8 cellular contexts compared by ENCODE assay signal in genomic region chr15:98668566-98669308, GRCh38. TPM values are rescaled to one million over a fixed set of nuclear protein-coding genes. Genes with fewer than 3 reads are reported as not detected.
DNase-seq lines count a peak whose midpoint lies in the region; ATAC-seq and TF ChIP-seq lines count a peak whose summit lies in the region.

No MANE protein-coding gene starts in this region.

- peaks cover 3 to 6% of the 10 kb centered on the region in 2 donors for H3K27me3 Mint-ChIP-seq in CD4-positive, alpha-beta memory T cell

- WGBS in mesendoderm (ENCODE audit: extremely low coverage, insufficient coverage, low lambda C conversion rate): no CpG with 5 or more reads among the region's 10 CpGs

- H3K23ac ChIP-seq in mesendoderm (ENCODE audit: low read length): no peak overlapping the region

- no peak overlapping the region for H2AK5ac ChIP-seq in mesendoderm (ENCODE audit: low read length)

- peak overlapping the region in 2 of 7 donors; percentile 28 to 32 for H3K27ac Mint-ChIP-seq in CD4-positive, alpha-beta memory T cell

- H3K36me3 ChIP-seq in CD4-positive, alpha-beta memory T cell (ENCODE audit: insufficient read depth, low read length): no peaks in the 10 kb centered on the region
- H3K36me3 ChIP-seq in HUES6 (ENCODE audit: control insufficient read depth, insufficient read depth, low read length): no peaks in the 10 kb centered on the region
- H3K36me3 ChIP-seq in mesendoderm (ENCODE audit: control insufficient read depth, insufficient read depth, low read length): no peaks in the 10 kb centered on the region
- no peaks in the 10 kb centered on the region for H3K36me3 ChIP-seq in mucosa of descending colon (ENCODE audit: low read depth)

- H2BK120ac ChIP-seq in mesendoderm (ENCODE audit: low read depth, low read length): no peak overlapping the region

- CTCF ChIA-PET in CD4-positive, alpha-beta memory T cell (lab: Charles Lee; ENCODE audit: partially characterized antibody): interaction anchor here (1.1 kb wide), 1 partner anchor 9 kb away, joined by 6 read pairs; no protein-coding TSS in a partner anchor

- peaks cover 28% of the 10 kb centered on the region for H3K79me1 ChIP-seq in mesendoderm (ENCODE audit: low read length)

- H4K5ac ChIP-seq in mesendoderm (ENCODE audit: low read length): no peak overlapping the region

- POLR2A ChIA-PET in CD4-positive, alpha-beta memory T cell (lab: Charles Lee; ENCODE audit: partially characterized antibody): interaction anchor here (0.6 to 1.0 kb wide), 2 partner anchors 18 to 94 kb away, joined by 3 to 4 read pairs; no protein-coding TSS in a partner anchor

- TF ChIP-seq CTCF in mucosa of descending colon (IDR thresholded peaks at IDR 0.05): no peak

- H3K79me2 ChIP-seq in mesendoderm (ENCODE audit: control insufficient read depth, insufficient read depth, low read length): peaks cover 81% of the 10 kb centered on the region

- peak overlapping the region; percentile 37 for H2BK15ac ChIP-seq in mesendoderm (replicated peaks; ENCODE audit: low read depth)

- no peaks in the 10 kb centered on the region for H3K36me3 Mint-ChIP-seq in CD4-positive, alpha-beta memory T cell

- H3K4me3 ChIP-seq in CD4-positive, alpha-beta memory T cell (ENCODE audit: low read length in 2 of 2): no peak overlapping the region
- H3K4me3 ChIP-seq in HUES6 (ENCODE audit: low read depth, low read length) (no peak overlapping the region), mesendoderm (ENCODE audit: low read length) (no peak overlapping the region), mucosa of descending colon (no peak overlapping the region)

- H3K4me1 ChIP-seq in CD4-positive, alpha-beta memory T cell (ENCODE audit: insufficient read depth, low read length): peaks cover 13% of the 10 kb centered on the region
- H3K4me1 ChIP-seq in HUES6 (ENCODE audit: control insufficient read depth, insufficient read depth, low read length) (peaks cover 88% of the 10 kb centered on the region), mesendoderm (ENCODE audit: control insufficient read depth, low read depth, low read length) (peaks cover 21% of the 10 kb centered on the region), mucosa of descending colon (ENCODE audit: low read depth) (no peaks in the 10 kb centered on the region)

- no peak overlapping the region for H3K4me2 ChIP-seq in mesendoderm (ENCODE audit: low read length)

- H3K18ac ChIP-seq in mesendoderm (ENCODE audit: low read length): no peak overlapping the region

- H2BK5ac ChIP-seq in mesendoderm (ENCODE audit: low read length): no peak overlapping the region

- H3K27ac ChIP-seq in CD4-positive, alpha-beta memory T cell (ENCODE audit: low read depth, low read length): no peak overlapping the region
- H3K27ac ChIP-seq in HUES6 (ENCODE audit: low read depth, low read length): peak overlapping the region; percentile 99
- H3K27ac ChIP-seq in mesendoderm (ENCODE audit: low read depth, low read length): peak overlapping the region; percentile 93

- no peaks in the 10 kb centered on the region for H3K27me3 ChIP-seq in CD4-positive, alpha-beta memory T cell (ENCODE audit: insufficient read depth, low read length)
- H3K27me3 ChIP-seq in HUES6 (ENCODE audit: control insufficient read depth, insufficient read depth, low read length) (no peaks in the 10 kb centered on the region), mesendoderm (ENCODE audit: insufficient read depth, low read length, poor library complexity) (no peaks in the 10 kb centered on the region)

- no peaks in the 10 kb centered on the region for H3K9me3 Mint-ChIP-seq in CD4-positive, alpha-beta memory T cell

- no peak overlapping the region for H4K8ac ChIP-seq in mesendoderm (ENCODE audit: low read depth, low read length)

- peaks cover 9 to 62% (median 28%) of the 10 kb centered on the region in 4 donors for H3K4me1 Mint-ChIP-seq in CD4-positive, alpha-beta memory T cell

- intact Hi-C loops in CD4-positive, alpha-beta memory T cell (cut with micrococcal nuclease): no loop called here
- intact Hi-C loops in mucosa of descending colon (cut with DNase I, micrococcal nuclease): no loop called here

- H3K9ac ChIP-seq in HUES6 (ENCODE audit: low read length): peak overlapping the region; percentile 29
- no peak overlapping the region for H3K9ac ChIP-seq in mesendoderm (ENCODE audit: low read length)

- H3K56ac ChIP-seq in mesendoderm (ENCODE audit: low read length): no peak overlapping the region

- no peak overlapping the region for H3K4ac ChIP-seq in mesendoderm (ENCODE audit: low read depth, low read length)

- ATAC-seq in mucosa of descending colon: no peak

- H3K4me3 Mint-ChIP-seq in CD4-positive, alpha-beta memory T cell: peak overlapping the region in 5 of 8 donors; percentile 15 to 52 (median 27)

- no peaks in the 10 kb centered on the region for H3K9me3 ChIP-seq in CD4-positive, alpha-beta memory T cell (ENCODE audit: control insufficient read depth in 1 of 2, low read length in 2 of 2)
- H3K9me3 ChIP-seq in HUES6 (ENCODE audit: control insufficient read depth, insufficient read depth, low read depth, low read length): no peaks in the 10 kb centered on the region
- no peaks in the 10 kb centered on the region for H3K9me3 ChIP-seq in mucosa of descending colon

- no peak for DNase-seq in CD4-positive, alpha-beta memory T cell
- DNase-seq in activated naive CD4-positive, alpha-beta T cell treated with anti-CD3 and anti-CD28 coated beads, Interleukin-2, amount 50 U/mL, for 16 hours: peak; percentile 67
- DNase-seq in mesendoderm (no peak), mucosa of descending colon (no peak), NCI-H187 (lab: John Stamatoyannopoulos, UW) (no peak), anterior cingulate cortex (lab: John Stamatoyannopoulos, UW) (no peak), NCI-H2029 treated with DMSO at 0.1 percent for 48 hours (lab: John Stamatoyannopoulos, UW) (no peak)

RNA-seq across cellular contexts. Expression of gene IGF1R, which starts 20.4 kb away (rescaled TPM):
- total RNA-seq in CD4-positive, alpha-beta memory T cell: 10 to 100 TPM; 47.2 to 49.2 TPM
- 1 to 10 TPM in 1 of 2 donors, under 1 TPM in 1; 0.45 to 3.0 TPM for polyA plus RNA-seq in CD4-positive, alpha-beta memory T cell
- polyA plus RNA-seq in mesendoderm (2013, experiment 1 of 2): 42.5 TPM
- polyA plus RNA-seq in mesendoderm (2013, experiment 2 of 2): 43.6 TPM
- total RNA-seq in mucosa of descending colon: 10 to 100 TPM; 34.7 to 65.2 (median 47.7) TPM
